8 cellular contexts compared by ENCODE assay signal in the genomic region with DNA sequence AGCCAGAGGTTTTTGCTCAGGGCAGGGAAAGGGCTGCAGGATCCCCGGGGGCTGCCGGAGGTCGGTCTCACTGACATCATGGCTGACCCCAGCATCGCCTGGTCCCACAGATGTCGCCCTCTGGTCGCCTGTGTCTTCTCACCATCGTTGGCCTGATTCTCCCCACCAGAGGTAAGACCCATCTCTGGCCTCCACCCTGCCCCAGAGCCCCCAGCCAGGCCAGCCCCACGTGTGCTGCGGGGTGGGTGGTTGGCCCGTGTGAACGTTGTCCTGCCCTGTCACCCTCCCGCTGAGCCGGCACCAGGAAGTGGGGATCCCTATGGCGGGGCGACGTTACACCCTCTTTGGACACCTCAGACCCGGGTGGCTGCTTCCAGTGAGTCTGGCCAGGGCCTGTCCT.
DNase-seq lines count a peak whose midpoint lies in the region; TF ChIP-seq lines count a peak whose summit lies in the region.

No MANE protein-coding gene starts in this region.

- TF ChIP-seq CTCF in GM12865 (IDR thresholded peaks at IDR 0.05; ENCODE audit: insufficient read depth, low read depth, low read length, missing control alignments) (no peak), coronary artery (IDR thresholded peaks at IDR 0.05) (no peak), nephron progenitor cell (IDR thresholded peaks at IDR 0.05) (no peak)

- H3K4me1 Mint-ChIP-seq in nephron progenitor cell = peaks cover 55% of the 10 kb centered on the region

- H3K27me3 Mint-ChIP-seq in nephron progenitor cell (ENCODE audit: low read depth, poor library complexity) = peaks cover 39% of the 10 kb centered on the region

- peak overlapping the region; percentile 85 for H3K4me3 Mint-ChIP-seq in nephron progenitor cell

- H3K9me3 Mint-ChIP-seq in nephron progenitor cell = no peaks in the 10 kb centered on the region

- DNase-seq in GM12865 (ENCODE audit: low read depth) (peak; percentile 35), RKO (ENCODE audit: low spot score) (peak; percentile 65), coronary artery (ENCODE audit: low spot score) (no peak), nephron progenitor cell (no peak), NCI-H82 (lab: John Stamatoyannopoulos, UW) (no peak), DMS114 treated with DMSO at 0.1 percent for 48 hours (lab: John Stamatoyannopoulos, UW; ENCODE audit: unreplicated experiment) (no peak), 8988T (no peak), NOMO-1 (lab: John Stamatoyannopoulos, UW; ENCODE audit: unreplicated experiment in 2 of 2) (no peak)

- peak overlapping the region; percentile 96 for H3K4me3 ChIP-seq in GM12865 (ENCODE audit: low read depth, low read length)
- peak overlapping the region; percentile 77 for H3K4me3 ChIP-seq in coronary artery

- H3K36me3 Mint-ChIP-seq in nephron progenitor cell (ENCODE audit: low read depth) = peaks cover 8% of the 10 kb centered on the region

- no peak overlapping the region for H3K27ac Mint-ChIP-seq in nephron progenitor cell

- H3K27ac ChIP-seq in coronary artery = peak overlapping the region in 1 of 2 donors; percentile 86

Comparison
In these comparisons a context has a peak if more than half of its experiments do, and no peak if none do; other contexts are left out.
1. DNase-seq: peak in GM12865 (single experiment) and RKO (single experiment); none in coronary artery (single experiment), nephron progenitor cell (single experiment), NCI-H82 (single experiment), DMS114 treated with DMSO at 0.1 percent for 48 hours (single experiment), 8988T (single experiment) and NOMO-1 (0 of 2).